In genomic region chr7:21844742-21845141, GRCh38 we compare ENCODE assay signal across 17 cellular contexts.
DNase-seq lines count a peak whose midpoint lies in the region; ATAC-seq and TF ChIP-seq lines count a peak whose summit lies in the region.
"Had no signal": no experiment of that assay in that cellular context is flagged by ENCODE, and none has a peak within 500 bp of the region (broad histone marks: within the 10 kb centered on the region; RNA-seq: fewer than 3 reads in every experiment).

No MANE protein-coding gene starts in this region.

- DNase-seq in Daoy (ENCODE audit: low read depth) = peak; percentile 17
- DNase-seq in LoVo (ENCODE audit: low spot score) = peak; percentile 12
- peak; percentile 5 for DNase-seq in choroid plexus epithelial cell (ENCODE audit: low read depth)
- DNase-seq in left lobe of liver (ENCODE audit: low spot score) = no peak
- no peak for DNase-seq in mucosa of descending colon
- DNase-seq in tibial nerve (ENCODE audit: low spot score in 2 of 2) = no peak
- DNase-seq in uterus = no peak
- DNase-seq: AML-193, Caco-2, DND-41, H7, NCI-H187 treated with DMSO at 0.1 percent for 48 hours, NCI-H2171, NCI-H82, SHP77 treated with DMSO at 0.1 percent for 48 hours had no signal

- H3K4me1 ChIP-seq in mucosa of descending colon (ENCODE audit: low read depth) = no peaks in the 10 kb centered on the region
- no peaks in the 10 kb centered on the region for H3K4me1 ChIP-seq in tibial nerve
- H3K4me1 ChIP-seq in uterus = no peaks in the 10 kb centered on the region
- H3K4me1 ChIP-seq: Caco-2 had no signal

- H3K9me3 ChIP-seq in mucosa of descending colon (no peaks in the 10 kb centered on the region), tibial nerve (peaks cover 0 to 3% (median 0%) of the 10 kb centered on the region in 4 donors), uterus (no peaks in the 10 kb centered on the region)

- 44 to 45% methylated on average over 1 of the region's 1 CpG for WGBS in tibial nerve, 2 donors

- TF ChIP-seq POLR2A in tibial nerve (IDR thresholded peaks at IDR 0.05) (no peak), uterus (IDR thresholded peaks at IDR 0.05) (no peak)

- H3K4me3 ChIP-seq in choroid plexus epithelial cell (ENCODE audit: low read depth, low read length) (no peak overlapping the region), mucosa of descending colon (no peak overlapping the region), tibial nerve (no peak overlapping the region), uterus (no peak overlapping the region)

- H3K36me3 ChIP-seq in mucosa of descending colon (ENCODE audit: low read depth) (no peaks in the 10 kb centered on the region), tibial nerve (no peaks in the 10 kb centered on the region), uterus (no peaks in the 10 kb centered on the region)

- no peak for TF ChIP-seq CTCF in choroid plexus epithelial cell (conservative IDR thresholded peaks at IDR 0.05; ENCODE audit: low read depth, low read length)
- no peak for TF ChIP-seq CTCF in mucosa of descending colon (IDR thresholded peaks at IDR 0.05)
- no peak for TF ChIP-seq CTCF in tibial nerve (IDR thresholded peaks at IDR 0.05)
- TF ChIP-seq CTCF in uterus (IDR thresholded peaks at IDR 0.05) = no peak

- ATAC-seq in left lobe of liver (peak; percentile 42), mucosa of descending colon (no peak), HG03025 (IDR thresholded peaks at IDR 0.05; ENCODE audit: low FRiP score, unreplicated experiment) (no peak)
- ATAC-seq: Panc1 had no signal

- intact Hi-C loops in mucosa of descending colon (cut with DNase I, micrococcal nuclease) (no loop called here), uterus (cut with DNase I; ENCODE audit: low total_unique reads) (no loop called here)

- no peak overlapping the region for H3K27ac ChIP-seq in tibial nerve
- no peak overlapping the region for H3K27ac ChIP-seq in uterus

- H3K27me3 ChIP-seq in tibial nerve (no peaks in the 10 kb centered on the region), uterus (no peaks in the 10 kb centered on the region)

- no peak for TF ChIP-seq EP300 in tibial nerve (IDR thresholded peaks at IDR 0.05)

Comparison
In these comparisons a context has a peak if more than half of its experiments do, and no peak if none do; other contexts are left out.
1. DNase-seq: peak in Daoy (single experiment), LoVo (single experiment) and choroid plexus epithelial cell (single experiment); none in left lobe of liver (single experiment), mucosa of descending colon (0 of 3), tibial nerve (0 of 2) and uterus (0 of 2).